1 cellular context compared by ENCODE assay signal in genomic region chr3:166201476-166201875, GRCh38.
TF ChIP-seq lines count a peak whose summit lies in the region.

No MANE protein-coding gene starts in this region.

TF ChIP-seq in SK-N-SH, 30 proteins besides CTCF, POLR2A, EP300 and RAD21 (continued from another document):
- TF ChIP-seq REST (IDR thresholded peaks at IDR 0.05; ENCODE audit: low read depth, low read length) (no peak), ELF1 (IDR thresholded peaks at IDR 0.05) (no peak), NRF1 (IDR thresholded peaks at IDR 0.05; ENCODE audit: low read depth, low read length) (no peak), MEF2A (IDR thresholded peaks at IDR 0.05; ENCODE audit: borderline replicate concordance, low read depth) (no peak)
TF ChIP-seq in SK-N-SH: peak in this region for 0.
